15 cellular contexts compared by ENCODE assay signal in the genomic region with DNA sequence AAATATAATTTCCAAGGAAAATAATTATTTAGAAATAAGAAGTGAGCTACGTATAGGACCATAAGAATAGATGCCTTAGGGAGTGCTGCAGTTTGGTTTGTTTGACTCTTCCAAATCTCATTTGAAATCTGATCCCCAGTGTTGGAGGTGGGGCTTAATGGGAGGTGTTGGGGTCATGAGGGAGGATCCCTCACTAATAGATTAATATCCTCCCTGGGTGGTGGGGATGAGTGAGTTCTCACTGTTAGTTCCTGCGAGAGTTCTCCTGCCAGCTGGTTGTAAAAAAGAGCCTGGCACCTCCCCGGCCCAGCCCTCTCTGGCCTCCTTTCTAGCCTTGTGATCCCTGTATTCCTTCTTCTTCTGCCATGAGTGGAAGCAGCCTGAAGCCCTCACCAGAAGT.
"Had no signal": no experiment of that assay in that cellular context is flagged by ENCODE, and none has a peak within 500 bp of the region (broad histone marks: within the 10 kb centered on the region; RNA-seq: fewer than 3 reads in every experiment).

No MANE protein-coding gene starts in this region.

- H3K27ac Mint-ChIP-seq: activated CD4-positive, alpha-beta T cell treated with anti-CD3 and anti-CD28 coated beads, Interleukin-2, amount 10 ng/mL, durations not matched to agents 7 days and 5 days; dendritic cell treated with granulocyte-macrophage colony-stimulating factor and Interleukin-4, amounts not matched to agents 40 ng/mL and 50 ng/mL, for 4 days; stimulated activated naive B cell treated with anti-CD40 and anti-IgM and Interleukin-4, amounts not matched to agents 10 μg/mL and 1 μg/mL and 100 μg/mL, for 72 hours had no signal

- H3K36me3 Mint-ChIP-seq: stimulated activated naive B cell treated with anti-CD40 and anti-IgM and Interleukin-4, amounts not matched to agents 10 μg/mL and 1 μg/mL and 100 μg/mL, for 72 hours had no signal

- H3K27ac ChIP-seq: foreskin keratinocyte, parathyroid adenoma had no signal

- H3K9me3 Mint-ChIP-seq: activated CD4-positive, alpha-beta T cell treated with anti-CD3 and anti-CD28 coated beads, Interleukin-2, amount 10 ng/mL, durations not matched to agents 7 days and 5 days; dendritic cell treated with granulocyte-macrophage colony-stimulating factor and Interleukin-4, amounts not matched to agents 40 ng/mL and 50 ng/mL, for 4 days; stimulated activated naive B cell treated with anti-CD40 and anti-IgM and Interleukin-4, amounts not matched to agents 10 μg/mL and 1 μg/mL and 100 μg/mL, for 72 hours had no signal

- H3K4me3 Mint-ChIP-seq: activated CD4-positive, alpha-beta T cell treated with anti-CD3 and anti-CD28 coated beads, Interleukin-2, amount 10 ng/mL, durations not matched to agents 7 days and 5 days; dendritic cell treated with granulocyte-macrophage colony-stimulating factor and Interleukin-4, amounts not matched to agents 40 ng/mL and 50 ng/mL, for 4 days; stimulated activated naive B cell treated with anti-CD40 and anti-IgM and Interleukin-4, amounts not matched to agents 10 μg/mL and 1 μg/mL and 100 μg/mL, for 72 hours had no signal

- H3K4me3 ChIP-seq: lung had no signal

- ATAC-seq: foreskin keratinocyte; stimulated activated naive B cell treated with anti-CD40 and anti-IgM and Interleukin-4, amounts not matched to agents 10 μg/mL and 1 μg/mL and 100 μg/mL, for 72 hours had no signal

- H3K4me1 Mint-ChIP-seq: activated CD4-positive, alpha-beta T cell treated with anti-CD3 and anti-CD28 coated beads, Interleukin-2, amount 10 ng/mL, durations not matched to agents 7 days and 5 days; stimulated activated naive B cell treated with anti-CD40 and anti-IgM and Interleukin-4, amounts not matched to agents 10 μg/mL and 1 μg/mL and 100 μg/mL, for 72 hours had no signal

- H3K4me1 ChIP-seq: foreskin keratinocyte had no signal

- DNase-seq: activated CD4-positive, alpha-beta T cell treated with anti-CD3 and anti-CD28 coated beads, Interleukin-2, amount 10 ng/mL, durations not matched to agents 7 days and 5 days; activated CD4-positive, CD25-positive, alpha-beta regulatory T cell; activated CD8-positive, alpha-beta memory T cell treated with anti-CD3 and anti-CD28 coated beads for 24 hours; activated naive CD4-positive, alpha-beta T cell treated with Interleukin-2 at 50 U/mL for 16 hours; anterior cingulate cortex; cerebellar nuclear complex; effector memory CD4-positive, alpha-beta T cell; foreskin keratinocyte; midbrain; stimulated activated CD4-positive, alpha-beta T cell treated with anti-CD3 and anti-CD28 coated beads, Interleukin-2, amount 100 ng/mL, for 48 hours; stimulated activated naive B cell treated with anti-CD40 and anti-IgM and Interleukin-4, amounts not matched to agents 10 μg/mL and 1 μg/mL and 100 μg/mL, for 72 hours; trophoblast cell had no signal
